Comparison of ENCODE assay signal across 11 cellular contexts in the genomic region with DNA sequence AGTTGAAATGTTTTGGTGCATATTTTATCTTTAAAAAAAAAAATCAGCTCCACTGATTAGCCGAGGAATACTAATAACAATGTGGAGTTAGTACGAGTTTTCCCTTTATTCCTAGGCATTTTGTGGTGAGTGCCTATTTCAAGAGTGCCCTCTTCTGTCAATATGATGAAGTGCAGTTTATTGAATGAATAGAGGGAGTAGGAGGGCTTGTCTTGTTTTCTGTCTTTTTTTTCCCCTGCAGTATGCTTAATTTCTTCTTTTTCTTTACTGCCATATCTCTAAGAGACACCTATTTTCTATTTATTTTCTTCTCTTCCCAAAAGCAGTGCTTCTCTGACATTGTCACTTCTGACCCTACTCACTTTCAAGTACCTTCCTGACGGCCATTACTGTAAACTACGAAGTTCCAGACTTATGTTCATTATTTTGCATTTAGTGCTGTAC.
DNase-seq lines count a peak whose midpoint lies in the region; ATAC-seq and TF ChIP-seq lines count a peak whose summit lies in the region.
"Had no signal": no experiment of that assay in that cellular context is flagged by ENCODE, and none has a peak within 500 bp of the region (broad histone marks: within the 10 kb centered on the region; RNA-seq: fewer than 3 reads in every experiment).

No MANE protein-coding gene starts in this region.

- TF ChIP-seq CTCF in A673 (conservative IDR thresholded peaks at IDR 0.05; ENCODE audit: low read depth, low read length) (peak; percentile 73), GM12864 (IDR thresholded peaks at IDR 0.05; ENCODE audit: low read depth, low read length, missing control alignments) (peak; percentile 66), OCI-LY7 (conservative IDR thresholded peaks at IDR 0.05; ENCODE audit: low read length) (peak; percentile 91)

- H3K27ac ChIP-seq in A673 (ENCODE audit: low read depth, low read length, poor library complexity, severe bottlenecking) (no peak overlapping the region), OCI-LY7 (ENCODE audit: low read depth, low read length, poor library complexity, severe bottlenecking) (no peak overlapping the region)
- H3K27ac ChIP-seq: HL-60, pancreas had no signal

- H3K4me1 ChIP-seq in A673 (ENCODE audit: insufficient read depth, low read length, poor library complexity, severe bottlenecking) (no peaks in the 10 kb centered on the region), OCI-LY7 (ENCODE audit: insufficient read depth, low read length, poor library complexity, severe bottlenecking) (no peaks in the 10 kb centered on the region)
- H3K4me1 ChIP-seq: pancreas had no signal

- CTCF ChIA-PET in A673 (lab: Charles Lee), result interaction anchor here (0.6 to 0.9 kb wide), 2 partner anchors 222 to 295 kb away, joined by 3 to 5 read pairs; no protein-coding TSS in a partner anchor
- CTCF ChIA-PET in OCI-LY7 (lab: Charles Lee; ENCODE audit: unreplicated experiment), result interaction anchor here (0.5 kb wide), 1 partner anchor 286 kb away, joined by 3 read pairs; no protein-coding TSS in a partner anchor

- no peak overlapping the region for H3K4me2 ChIP-seq in OCI-LY7 (ENCODE audit: low read length)

- H3K79me2 ChIP-seq in OCI-LY7 (ENCODE audit: insufficient read depth, low read depth, low read length), result no peaks in the 10 kb centered on the region

- ATAC-seq in HG03097 (IDR thresholded peaks at IDR 0.05; ENCODE audit: low FRiP score, unreplicated experiment) (no peak), HG03460 (IDR thresholded peaks at IDR 0.05; ENCODE audit: unreplicated experiment) (no peak)
- ATAC-seq: pancreas had no signal

- in situ Hi-C loops in G401 (cut with HindIII; ENCODE audit: low sequenced_read_pairs), result loop anchor here (25.0 kb wide), 1 partner anchor 191 kb away; no protein-coding TSS in a partner anchor

- peaks cover 18% of the 10 kb centered on the region for H3K9me3 Mint-ChIP-seq in activated T-helper 1 cell treated with anti-CD3 and anti-CD28 coated beads, Interleukin-12 subunit alpha, Interleukin-12 subunit beta, Interleukin-2, Interleukin-4 antibody, amounts not matched to agents 30 ng/mL and 10 ng/mL and 1 ng/mL, durations not matched to agents 14 hours and 24 hours and 36 hours

- H3K36me3 ChIP-seq in A673 (ENCODE audit: insufficient read depth, low read length, poor library complexity, severe bottlenecking) (no peaks in the 10 kb centered on the region), OCI-LY7 (ENCODE audit: insufficient read depth, low read length) (no peaks in the 10 kb centered on the region)
- H3K36me3 ChIP-seq: pancreas had no signal

- no peak overlapping the region for H3K4me3 Mint-ChIP-seq in activated T-helper 1 cell treated with anti-CD3 and anti-CD28 coated beads, Interleukin-12 subunit alpha, Interleukin-12 subunit beta, Interleukin-2, Interleukin-4 antibody, amounts not matched to agents 30 ng/mL and 10 ng/mL and 1 ng/mL, durations not matched to agents 14 hours and 24 hours and 36 hours
- H3K4me3 Mint-ChIP-seq: activated CD4-positive, alpha-beta T cell treated with anti-CD3 and anti-CD28 coated beads, Interleukin-2, amount 10 ng/mL, durations not matched to agents 7 days and 5 days had no signal

- H3K4me1 Mint-ChIP-seq in activated T-helper 1 cell treated with anti-CD3 and anti-CD28 coated beads, Interleukin-12 subunit alpha, Interleukin-12 subunit beta, Interleukin-2, Interleukin-4 antibody, amounts not matched to agents 30 ng/mL and 10 ng/mL and 1 ng/mL, durations not matched to agents 14 hours and 24 hours and 36 hours (ENCODE audit: low read depth), result peaks cover 9% of the 10 kb centered on the region

- H3K4me3 ChIP-seq in A673 (ENCODE audit: low read depth, low read length, poor library complexity, severe bottlenecking), result no peak overlapping the region
- H3K4me3 ChIP-seq in GM12864 (ENCODE audit: low read depth, low read length), result no peak overlapping the region
- no peak overlapping the region for H3K4me3 ChIP-seq in OCI-LY7 (ENCODE audit: low read depth, low read length, poor library complexity, severe bottlenecking)
- H3K4me3 ChIP-seq: pancreas had no signal

- H4K20me1 ChIP-seq in OCI-LY7 (ENCODE audit: insufficient read depth, low read length), result no peaks in the 10 kb centered on the region

- no peak overlapping the region for H3K27ac Mint-ChIP-seq in activated T-helper 1 cell treated with anti-CD3 and anti-CD28 coated beads, Interleukin-12 subunit alpha, Interleukin-12 subunit beta, Interleukin-2, Interleukin-4 antibody, amounts not matched to agents 30 ng/mL and 10 ng/mL and 1 ng/mL, durations not matched to agents 14 hours and 24 hours and 36 hours
- H3K27ac Mint-ChIP-seq: activated CD4-positive, alpha-beta T cell treated with anti-CD3 and anti-CD28 coated beads, Interleukin-2, amount 10 ng/mL, durations not matched to agents 7 days and 5 days had no signal

- no peak for TF ChIP-seq POLR2A in erythroblast (IDR thresholded peaks at IDR 0.05; ENCODE audit: low read length)

- DNase-seq in A673 (ENCODE audit: low spot score) (peak; percentile 69), GM12864 (ENCODE audit: low read depth) (no peak), OCI-LY7 (ENCODE audit: low spot score) (peak; percentile 41), erythroblast (lab: John Stamatoyannopoulos, UW) (peak; percentile 33 to 60), G401 (ENCODE audit: low spot score) (no peak)
- DNase-seq in activated T-helper 1 cell treated with anti-CD3 and anti-CD28 coated beads, Interleukin-12 subunit alpha, Interleukin-12 subunit beta, Interleukin-2, Interleukin-4 antibody, amounts not matched to agents 30 ng/mL and 10 ng/mL and 1 ng/mL, durations not matched to agents 14 hours and 24 hours and 36 hours (ENCODE audit: low spot score), result no peak
- DNase-seq: activated CD4-positive, alpha-beta T cell treated with anti-CD3 and anti-CD28 coated beads, Interleukin-2, amount 10 ng/mL, durations not matched to agents 7 days and 5 days; pancreas had no signal

- POLR2A ChIA-PET in A673 (lab: Charles Lee; ENCODE audit: low non-redundant PET), result no interaction called here
- POLR2A ChIA-PET in OCI-LY7 (lab: Charles Lee), result interaction anchor here (0.8 kb wide), 1 partner anchor 9 kb away, joined by 3 read pairs; no protein-coding TSS in a partner anchor

- H2AFZ ChIP-seq in OCI-LY7 (ENCODE audit: low read length), result no peak overlapping the region; the same call in 1 of the 2 replicates

- H3K9me3 ChIP-seq in A673 (ENCODE audit: low read depth, low read length, poor library complexity, severe bottlenecking) (peaks cover 13% of the 10 kb centered on the region), OCI-LY7 (ENCODE audit: low read length) (peaks cover 13% of the 10 kb centered on the region)
- H3K9me3 ChIP-seq: pancreas had no signal

- peaks cover 1% of the 10 kb centered on the region for H3K36me3 Mint-ChIP-seq in activated T-helper 1 cell treated with anti-CD3 and anti-CD28 coated beads, Interleukin-12 subunit alpha, Interleukin-12 subunit beta, Interleukin-2, Interleukin-4 antibody, amounts not matched to agents 30 ng/mL and 10 ng/mL and 1 ng/mL, durations not matched to agents 14 hours and 24 hours and 36 hours (ENCODE audit: low read depth)

- BruUV-seq in A673 (replicated peaks; lab: Mats Ljungman, UMichigan) (no TSS peak), OCI-LY7 (replicated peaks; lab: Mats Ljungman, UMichigan) (no TSS peak)

- peaks cover 23% of the 10 kb centered on the region for H3K27me3 Mint-ChIP-seq in activated T-helper 1 cell treated with anti-CD3 and anti-CD28 coated beads, Interleukin-12 subunit alpha, Interleukin-12 subunit beta, Interleukin-2, Interleukin-4 antibody, amounts not matched to agents 30 ng/mL and 10 ng/mL and 1 ng/mL, durations not matched to agents 14 hours and 24 hours and 36 hours (ENCODE audit: insufficient read depth)

- intact Hi-C loops in A673 (cut with micrococcal nuclease; ENCODE audit: unreplicated experiment), result no loop called here
- intact Hi-C loops in OCI-LY7 (cut with micrococcal nuclease; ENCODE audit: unreplicated experiment), result no loop called here
- intact Hi-C loops in activated T-helper 1 cell treated with anti-CD3 and anti-CD28 coated beads, Interleukin-12 subunit alpha, Interleukin-12 subunit beta, Interleukin-2, Interleukin-4 antibody, amounts not matched to agents 30 ng/mL and 10 ng/mL and 1 ng/mL, durations not matched to agents 14 hours and 24 hours and 36 hours (cut with micrococcal nuclease), result loop anchor here (5.0 kb wide), 1 partner anchor 1126 kb away; no protein-coding TSS in a partner anchor

- peaks cover 33% of the 10 kb centered on the region for H3K27me3 ChIP-seq in A673 (replicated peaks; ENCODE audit: insufficient read depth, low read depth, low read length, poor library complexity)

- H3K9me2 ChIP-seq in OCI-LY7 (ENCODE audit: insufficient read depth, low read length), result no peaks in the 10 kb centered on the region

Comparison
In these comparisons a context has a peak if more than half of its experiments do, and no peak if none do; other contexts are left out.
1. DNase-seq: peak in A673 (single experiment), OCI-LY7 (single experiment) and erythroblast (2 of 2); none in GM12864 (single experiment), G401 (single experiment) and activated T-helper 1 cell treated with anti-CD3 and anti-CD28 coated beads, Interleukin-12 subunit alpha, Interleukin-12 subunit beta, Interleukin-2, Interleukin-4 antibody, amounts not matched to agents 30 ng/mL and 10 ng/mL and 1 ng/mL, durations not matched to agents 14 hours and 24 hours and 36 hours (single experiment).
2. Peak in every context shown above with its lines, with median percentiles within 50 percentile points of each other: CTCF ChIP-seq.